Comparison of ENCODE assay signal across 8 cellular contexts in the genomic region with DNA sequence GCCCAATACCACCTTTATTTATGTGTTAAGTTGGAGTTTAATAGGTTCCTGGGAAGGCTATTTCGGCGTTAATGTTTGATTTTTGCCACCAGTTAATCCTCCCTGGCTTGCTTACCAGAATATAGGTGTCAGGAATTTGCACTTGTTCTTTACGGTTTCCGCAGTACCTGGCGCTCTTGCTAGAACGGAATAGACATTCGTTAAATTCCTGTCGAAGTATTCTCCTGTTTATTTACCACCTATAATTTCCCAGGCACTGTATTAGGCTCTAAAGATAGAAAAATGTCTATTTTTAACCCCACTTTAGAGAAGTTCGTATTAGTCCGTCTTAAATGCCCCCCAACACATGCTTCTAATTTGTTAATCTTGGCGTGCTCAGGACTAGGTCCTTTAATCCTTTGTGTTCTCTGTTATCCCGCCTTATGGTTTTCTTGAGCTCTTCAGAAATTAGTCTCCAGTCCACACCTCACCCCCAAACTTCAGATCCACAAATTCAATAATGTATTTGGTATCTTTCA. TPM values are rescaled to one million over a fixed set of nuclear protein-coding genes. Genes with fewer than 3 reads are reported as not detected.
DNase-seq lines count a peak whose midpoint lies in the region; TF ChIP-seq lines count a peak whose summit lies in the region.

No MANE protein-coding gene starts in this region.

- H4K8ac ChIP-seq in H9 (replicated peaks; ENCODE audit: insufficient read length, low read depth, low read length) (no peak overlapping the region), mesenchymal stem cell (ENCODE audit: low read length) (no peak overlapping the region)

- H3K27me3 ChIP-seq in ACC112 (ENCODE audit: insufficient read depth, low read length) (no peaks in the 10 kb centered on the region), H9 (ENCODE audit: insufficient read depth, low read length) (no peaks in the 10 kb centered on the region), mesenchymal stem cell (ENCODE audit: control insufficient read depth in 1 of 2, insufficient read depth in 1 of 2, low read length in 2 of 2) (no peaks in the 10 kb centered on the region)

- H4K5ac ChIP-seq in H9 (ENCODE audit: insufficient read length, low read depth, low read length): no peak overlapping the region

- H3K14ac ChIP-seq in H9 (ENCODE audit: insufficient read depth, low read length) (peak overlapping the region; percentile 33; the same call in 1 of the 2 replicates), mesenchymal stem cell (ENCODE audit: low read length in 2 of 2) (no peak overlapping the region)

- H3K4me2 ChIP-seq in H9 (ENCODE audit: insufficient read depth, insufficient read length, low read length) (peak overlapping the region; percentile 59), mesenchymal stem cell (ENCODE audit: low read length, poor library complexity, severe bottlenecking) (peak overlapping the region; percentile 56)

- H3K79me2 ChIP-seq in ACC112 (ENCODE audit: control insufficient read depth, insufficient read depth, low read length, unreplicated experiment): peaks cover 26% of the 10 kb centered on the region
- H3K79me2 ChIP-seq in H9 (ENCODE audit: insufficient read depth, low read length): peaks cover 23% of the 10 kb centered on the region; the same call in 1 of the 2 replicates

- WGBS in H9 (ENCODE audit: extremely low coverage, insufficient read length, low lambda C conversion rate): no CpG with 5 or more reads among the region's 12 CpGs
- WGBS in mesenchymal stem cell: 13% methylated on average over 12 of the region's 12 CpGs

- H3K9ac ChIP-seq in H9 (ENCODE audit: extremely low read depth, insufficient read length, low read length): peak overlapping the region; percentile 82
- peak overlapping the region; percentile 88 for H3K9ac ChIP-seq in mesenchymal stem cell (ENCODE audit: low read length)

- no peak overlapping the region for H2BK5ac ChIP-seq in H9 (ENCODE audit: insufficient read length, low read length)
- no peak overlapping the region for H2BK5ac ChIP-seq in mesenchymal stem cell (ENCODE audit: low read depth, low read length, poor library complexity, severe bottlenecking)

- no peak overlapping the region for H2BK20ac ChIP-seq in H9 (ENCODE audit: low read depth, low read length, poor library complexity, severe bottlenecking)

- peaks cover 30 to 40% of the 10 kb centered on the region in 2 experiments for H3K4me1 Mint-ChIP-seq in H9
- H3K4me1 Mint-ChIP-seq in activated naive CD8-positive, alpha-beta T cell (ENCODE audit: low read depth): peaks cover 17% of the 10 kb centered on the region

- H3K27me3 Mint-ChIP-seq in H9 (ENCODE audit: low read depth): peaks cover 2% of the 10 kb centered on the region; the same call in 1 of the 2 replicates
- no peaks in the 10 kb centered on the region for H3K27me3 Mint-ChIP-seq in activated naive CD8-positive, alpha-beta T cell

- H2BK12ac ChIP-seq in H9 (ENCODE audit: insufficient read length, low read depth, low read length) (no peak overlapping the region), mesenchymal stem cell (ENCODE audit: low read length in 2 of 2) (no peak overlapping the region)

- H3K23me2 ChIP-seq in H9 (ENCODE audit: insufficient read length, low read depth, low read length, poor library complexity, severe bottlenecking): no peaks in the 10 kb centered on the region

- H3K56ac ChIP-seq in H9 (ENCODE audit: insufficient read length, low read depth, low read length): no peak overlapping the region

- H3T11ph ChIP-seq in H9 (ENCODE audit: low read length): no peak overlapping the region

- H3K4me1 ChIP-seq in ACC112 (ENCODE audit: control insufficient read depth, insufficient read depth, low read length, unreplicated experiment) (no peaks in the 10 kb centered on the region), H9 (ENCODE audit: insufficient read depth, low read length) (no peaks in the 10 kb centered on the region; the same call in 1 of the 2 replicates), mesenchymal stem cell (ENCODE audit: control insufficient read depth, insufficient read depth, low read depth, low read length) (no peaks in the 10 kb centered on the region)

- H3K4me3 Mint-ChIP-seq in H9: peak overlapping the region; percentile 89
- peak overlapping the region; percentile 89 for H3K4me3 Mint-ChIP-seq in activated naive CD8-positive, alpha-beta T cell

- H2BK120ac ChIP-seq in H9 (ENCODE audit: low read depth, low read length, poor library complexity, severe bottlenecking): no peak overlapping the region
- no peak overlapping the region for H2BK120ac ChIP-seq in mesenchymal stem cell (ENCODE audit: low read depth, low read length)

- H3K79me1 ChIP-seq in H9 (ENCODE audit: insufficient read depth, low read depth, low read length, poor library complexity, severe bottlenecking) (peaks cover 11% of the 10 kb centered on the region), mesenchymal stem cell (replicated peaks; ENCODE audit: low read length, poor library complexity, severe bottlenecking) (peaks cover 20% of the 10 kb centered on the region)

- peak overlapping the region; percentile 73 to 97 (median 93) for H3K27ac Mint-ChIP-seq in H9
- no peak overlapping the region for H3K27ac Mint-ChIP-seq in activated naive CD8-positive, alpha-beta T cell

- no peak for TF ChIP-seq CTCF in H9 (conservative IDR thresholded peaks at IDR 0.05)

- H3K9me3 ChIP-seq in H9 (ENCODE audit: control insufficient read depth, low read depth, low read length) (no peaks in the 10 kb centered on the region), mesenchymal stem cell (ENCODE audit: control insufficient read depth, low read length) (peaks cover 4% of the 10 kb centered on the region)

- peak overlapping the region; percentile 25; the same call in 1 of the 2 replicates for H3K27ac ChIP-seq in ACC112 (ENCODE audit: low read depth, low read length)
- peak overlapping the region; percentile 40 for H3K27ac ChIP-seq in H9 (ENCODE audit: insufficient read length, low read depth, low read length)
- no peak overlapping the region for H3K27ac ChIP-seq in mesenchymal stem cell (ENCODE audit: low read length, poor library complexity, severe bottlenecking)

- DNase-seq in H9 (no peak), mesenchymal stem cell (no peak), midbrain (lab: John Stamatoyannopoulos, UW) (no peak), foreskin melanocyte (no peak), NCI-H2196 (lab: John Stamatoyannopoulos, UW; ENCODE audit: unreplicated experiment) (no peak)
- DNase-seq in stimulated activated CD4-positive, alpha-beta T cell treated with anti-CD3 and anti-CD28 coated beads, Interleukin-12 subunit alpha, Interleukin-12 subunit beta, amount 100 ng/mL, for 4 hours: no peak

- no peaks in the 10 kb centered on the region; a peak in 1 of 5 replicates for H3K9me3 Mint-ChIP-seq in H9
- no peaks in the 10 kb centered on the region for H3K9me3 Mint-ChIP-seq in activated naive CD8-positive, alpha-beta T cell (ENCODE audit: low read depth)

- H2AK5ac ChIP-seq in H9 (ENCODE audit: insufficient read length, low read length) (no peak overlapping the region), mesenchymal stem cell (ENCODE audit: low read length, severe bottlenecking) (no peak overlapping the region)

- H3K36me3 ChIP-seq in ACC112 (ENCODE audit: insufficient read depth, low read length): no peaks in the 10 kb centered on the region
- H3K36me3 ChIP-seq in mesenchymal stem cell (ENCODE audit: control insufficient read depth in 1 of 2, insufficient read depth in 2 of 2, low read depth in 1 of 2, low read length in 2 of 2): no peaks in the 10 kb centered on the region

- no peak overlapping the region for H3K18ac ChIP-seq in H9 (ENCODE audit: insufficient read length, low read depth, low read length)
- H3K18ac ChIP-seq in mesenchymal stem cell (ENCODE audit: low read depth in 1 of 2, low read length in 2 of 2): no peak overlapping the region

- no peaks in the 10 kb centered on the region for H4K20me1 ChIP-seq in H9 (ENCODE audit: control insufficient read depth, insufficient read depth, insufficient read length)

- H3K36me3 Mint-ChIP-seq in H9 (ENCODE audit: insufficient read depth in 1 of 3, low read depth in 3 of 3): peaks cover 3 to 11% (median 6%) of the 10 kb centered on the region in 3 experiments; a peak in 6 of 7 replicates
- no peaks in the 10 kb centered on the region for H3K36me3 Mint-ChIP-seq in activated naive CD8-positive, alpha-beta T cell

- H3K23ac ChIP-seq in H9 (ENCODE audit: insufficient read length, low read depth, low read length): no peak overlapping the region
- H3K23ac ChIP-seq in mesenchymal stem cell (ENCODE audit: low read length in 2 of 2): no peak overlapping the region

- H3K4ac ChIP-seq in H9 (ENCODE audit: low read depth, low read length) (no peak overlapping the region), mesenchymal stem cell (ENCODE audit: low read depth in 1 of 2, low read length in 2 of 2) (no peak overlapping the region)

- H4K91ac ChIP-seq in H9 (ENCODE audit: insufficient read length, low read depth, low read length) (no peak overlapping the region), mesenchymal stem cell (ENCODE audit: low read length) (no peak overlapping the region)

- H2AFZ ChIP-seq in ACC112 (ENCODE audit: low read length, unreplicated experiment) (peak overlapping the region; percentile 96), H9 (ENCODE audit: low read length) (no peak overlapping the region), mesenchymal stem cell (ENCODE audit: low read depth, low read length) (peak overlapping the region; percentile 78)

- H3K4me3 ChIP-seq in ACC112 (ENCODE audit: low read depth, low read length) (peak overlapping the region; percentile 97), mesenchymal stem cell (ENCODE audit: insufficient read depth in 1 of 2, low read depth in 1 of 2, low read length in 2 of 2) (peak overlapping the region; percentile 83 to 87)

- H2BK15ac ChIP-seq in H9 (ENCODE audit: low read depth, low read length) (no peak overlapping the region), mesenchymal stem cell (ENCODE audit: low read depth, poor library complexity, severe bottlenecking) (no peak overlapping the region)

RNA-seq across cellular contexts. Expression of a gene that starts 0.6 kb away (rescaled TPM):
- total RNA-seq in H9 (2021): 22.1 and 26.2 TPM in 2 replicates
- 1.1 TPM for polyA plus RNA-seq in mesenchymal stem cell (2013, experiment 1 of 2)
- 0.92 TPM for polyA plus RNA-seq in mesenchymal stem cell (2013, experiment 2 of 2)

RNA-seq across cellular contexts. Expression of a gene that starts 46.7 kb away (rescaled TPM):
- 3.9 and 4.2 TPM in 2 replicates for total RNA-seq in H9 (2021)
- 1.0 TPM for polyA plus RNA-seq in mesenchymal stem cell (2013, experiment 1 of 2)
- 0.90 TPM for polyA plus RNA-seq in mesenchymal stem cell (2013, experiment 2 of 2)
